ENCODE assay signal across 8 cellular contexts in genomic region chr1:54199151-54199764, GRCh38. TPM values are rescaled to one million over a fixed set of nuclear protein-coding genes. Genes with fewer than 3 reads are reported as not detected.
DNase-seq lines count a peak whose midpoint lies in the region; ATAC-seq, FAIRE-seq and TF ChIP-seq lines count a peak whose summit lies in the region.

No MANE protein-coding gene starts in this region.

- H3K36me3 Mint-ChIP-seq in activated T-cell treated with anti-CD3 and anti-CD28 coated beads, Interleukin-2, amount 50 U/mL, for 4 hours (ENCODE audit: insufficient read depth) = peaks cover 17% of the 10 kb centered on the region
- peaks cover 12% of the 10 kb centered on the region for H3K36me3 Mint-ChIP-seq in memory B cell

- no peaks in the 10 kb centered on the region for H3K27me3 Mint-ChIP-seq in activated T-cell treated with anti-CD3 and anti-CD28 coated beads, Interleukin-2, amount 50 U/mL, for 4 hours (ENCODE audit: low read depth)
- H3K27me3 Mint-ChIP-seq in memory B cell = no peaks in the 10 kb centered on the region

- H3K4me3 Mint-ChIP-seq in activated T-cell treated with anti-CD3 and anti-CD28 coated beads, Interleukin-2, amount 50 U/mL, for 4 hours = peak overlapping the region; percentile 94
- H3K4me3 Mint-ChIP-seq in memory B cell = peak overlapping the region; percentile 99

- peaks cover 36% of the 10 kb centered on the region for H3K4me1 Mint-ChIP-seq in activated T-cell treated with anti-CD3 and anti-CD28 coated beads, Interleukin-2, amount 50 U/mL, for 4 hours (ENCODE audit: low read depth)
- peaks cover 22% of the 10 kb centered on the region for H3K4me1 Mint-ChIP-seq in memory B cell

- ATAC-seq in activated T-cell treated with anti-CD3 and anti-CD28 coated beads, Interleukin-2, amount 50 U/mL, for 4 hours = peak in 1 of 2 donors; percentile 2
- ATAC-seq in memory B cell (ENCODE audit: low read depth) (no peak), HG03280 (IDR thresholded peaks at IDR 0.05; ENCODE audit: unreplicated experiment) (no peak)

- no peak for DNase-seq in activated T-cell treated with anti-CD3 and anti-CD28 coated beads, Interleukin-2, amount 50 U/mL, for 4 hours
- DNase-seq in activated T-cell treated with anti-CD3 and anti-CD28 coated beads, Interleukin-2, amount 50 U/mL, for 48 hours = no peak
- DNase-seq in NCI-H128 (lab: John Stamatoyannopoulos, UW; ENCODE audit: unreplicated experiment) (peak; percentile 53), bronchial epithelial cell (ENCODE audit: low read depth) (no peak), memory B cell (ENCODE audit: low spot score in 2 of 2) (no peak), vagina (ENCODE audit: extremely low spot score in 2 of 2) (no peak), SKM-1 treated with dmso at 0.1 percent for 144 hours (lab: John Stamatoyannopoulos, UW; ENCODE audit: unreplicated experiment) (no peak)

- intact Hi-C loops in vagina (cut with DNase I) = no loop called here

- H3K27me3 ChIP-seq in bronchial epithelial cell (ENCODE audit: control insufficient read depth, insufficient read depth, low read length) (no peaks in the 10 kb centered on the region), vagina (no peaks in the 10 kb centered on the region)

- no peak for TF ChIP-seq POLR2A in vagina (IDR thresholded peaks at IDR 0.05)

- H3K4me3 ChIP-seq in bronchial epithelial cell (ENCODE audit: low read depth, low read length) = peak overlapping the region; percentile 77
- peak overlapping the region; percentile 91 to 96 for H3K4me3 ChIP-seq in vagina

- no peaks in the 10 kb centered on the region for H3K9me3 Mint-ChIP-seq in activated T-cell treated with anti-CD3 and anti-CD28 coated beads, Interleukin-2, amount 50 U/mL, for 4 hours
- no peaks in the 10 kb centered on the region for H3K9me3 Mint-ChIP-seq in memory B cell

- H3K9me3 ChIP-seq in vagina = no peaks in the 10 kb centered on the region

- H3K4me1 ChIP-seq in vagina = peaks cover 38% of the 10 kb centered on the region

- no peak for FAIRE-seq in bronchial epithelial cell (lab: Jason Lieb, UNC)

- TF ChIP-seq CTCF in bronchial epithelial cell (IDR thresholded peaks at IDR 0.05; ENCODE audit: insufficient read depth, low read length, severe bottlenecking) = no peak
- TF ChIP-seq CTCF in vagina (IDR thresholded peaks at IDR 0.05) = no peak

- H3K36me3 ChIP-seq in bronchial epithelial cell (ENCODE audit: control insufficient read depth, insufficient read depth, low read length) (no peaks in the 10 kb centered on the region), vagina (peaks cover 0 to 11% of the 10 kb centered on the region in 2 donors)

- H3K27ac ChIP-seq in vagina = peak overlapping the region; percentile 82

- H3K27ac Mint-ChIP-seq in memory B cell = peak overlapping the region; percentile 92

RNA-seq across cellular contexts. Expression of gene CYB5RL, which starts 0.6 kb away (rescaled TPM):
- total RNA-seq in activated T-cell treated with anti-CD3 and anti-CD28 coated beads, Interleukin-2, amount 50 U/mL, for 4 hours = 1 to 10 TPM; 7.2 to 8.3 (median 7.7) TPM
- total RNA-seq in bronchial epithelial cell = 2.7 and 3.9 TPM in 2 replicates
- total RNA-seq in vagina = 3.7 TPM

RNA-seq across cellular contexts. Expression of gene MRPL37, which starts 0.7 kb away (rescaled TPM):
- 100 to 1,000 TPM; 172 to 194 (median 185) TPM for total RNA-seq in activated T-cell treated with anti-CD3 and anti-CD28 coated beads, Interleukin-2, amount 50 U/mL, for 4 hours
- total RNA-seq in bronchial epithelial cell (42.6 and 52.7 TPM in 2 replicates), vagina (45.9 TPM)

RNA-seq across cellular contexts. Expression of gene CDCP2, which starts 46.5 kb away (rescaled TPM):
- not detected for total RNA-seq in activated T-cell treated with anti-CD3 and anti-CD28 coated beads, Interleukin-2, amount 50 U/mL, for 4 hours
- not detected in 2 replicates for total RNA-seq in bronchial epithelial cell
- total RNA-seq in vagina = not detected
